1 cellular context compared by ENCODE assay signal in the genomic region with DNA sequence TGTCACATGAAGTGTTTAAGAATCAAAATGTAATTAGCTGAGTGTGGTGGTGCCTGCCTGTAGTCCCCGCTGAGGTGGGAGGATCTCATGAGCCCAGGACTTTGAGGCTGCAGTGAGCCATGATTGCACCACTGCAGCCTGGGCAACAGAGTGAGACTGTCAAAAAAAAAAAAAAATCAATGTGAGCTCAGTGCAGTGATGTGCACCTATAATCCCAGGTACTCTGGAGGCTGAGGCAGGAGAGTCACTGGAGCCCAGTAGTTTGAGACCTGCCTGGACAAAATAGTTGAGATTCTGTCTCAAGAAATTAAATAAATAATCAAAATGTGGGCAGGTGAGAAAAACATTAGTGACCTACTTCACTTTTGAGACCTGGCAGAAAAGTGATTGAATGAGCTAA.
TF ChIP-seq lines count a peak whose summit lies in the region.

No MANE protein-coding gene starts in this region.

TF ChIP-seq in GM12878, 131 proteins besides CTCF, POLR2A, EP300 and RAD21 (continued from another document):
- TF ChIP-seq, protein P1, sequence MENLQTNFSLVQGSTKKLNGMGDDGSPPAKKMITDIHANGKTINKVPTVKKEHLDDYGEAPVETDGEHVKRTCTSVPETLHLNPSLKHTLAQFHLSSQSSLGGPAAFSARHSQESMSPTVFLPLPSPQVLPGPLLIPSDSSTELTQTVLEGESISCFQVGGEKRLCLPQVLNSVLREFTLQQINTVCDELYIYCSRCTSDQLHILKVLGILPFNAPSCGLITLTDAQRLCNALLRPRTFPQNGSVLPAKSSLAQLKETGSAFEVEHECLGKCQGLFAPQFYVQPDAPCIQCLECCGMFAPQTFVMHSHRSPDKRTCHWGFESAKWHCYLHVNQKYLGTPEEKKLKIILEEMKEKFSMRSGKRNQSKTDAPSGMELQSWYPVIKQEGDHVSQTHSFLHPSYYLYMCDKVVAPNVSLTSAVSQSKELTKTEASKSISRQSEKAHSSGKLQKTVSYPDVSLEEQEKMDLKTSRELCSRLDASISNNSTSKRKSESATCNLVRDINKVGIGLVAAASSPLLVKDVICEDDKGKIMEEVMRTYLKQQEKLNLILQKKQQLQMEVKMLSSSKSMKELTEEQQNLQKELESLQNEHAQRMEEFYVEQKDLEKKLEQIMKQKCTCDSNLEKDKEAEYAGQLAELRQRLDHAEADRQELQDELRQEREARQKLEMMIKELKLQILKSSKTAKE (IDR thresholded peaks at IDR 0.05; ENCODE audit: low read depth, poor library complexity, severe bottlenecking): no peak
- TF ChIP-seq MTA3 (IDR thresholded peaks at IDR 0.05; ENCODE audit: borderline replicate concordance, low read length) (0 out of 2 replicates have a peak, but pooled peaks have one; percentile 51), KDM1A (IDR thresholded peaks at IDR 0.05; ENCODE audit: borderline replicate concordance) (no peak)
